ENCODE assay signal across 18 cellular contexts in the genomic region with DNA sequence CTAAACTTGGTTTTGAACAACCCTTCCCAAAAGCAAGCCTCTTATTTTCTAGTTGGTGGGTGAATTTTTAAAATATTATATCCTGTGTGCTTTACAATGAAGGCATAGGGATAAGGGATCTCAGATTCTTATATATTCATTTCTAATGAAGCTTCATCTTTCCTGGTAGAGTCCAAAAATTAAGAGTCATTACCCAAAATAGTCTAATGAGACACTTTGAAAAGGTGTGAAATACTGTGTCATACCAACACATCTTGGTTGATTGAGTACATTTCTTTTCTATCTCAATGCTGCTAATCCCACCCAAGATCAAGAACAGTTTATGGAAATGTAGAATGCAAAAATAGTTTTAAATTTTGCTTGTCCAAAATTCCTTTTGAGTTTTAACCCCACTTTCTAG. TPM values are rescaled to one million over a fixed set of nuclear protein-coding genes. Genes with fewer than 3 reads are reported as not detected.
DNase-seq lines count a peak whose midpoint lies in the region; FAIRE-seq and TF ChIP-seq lines count a peak whose summit lies in the region.
"Had no signal": no experiment of that assay in that cellular context is flagged by ENCODE, and none has a peak within 500 bp of the region (broad histone marks: within the 10 kb centered on the region; RNA-seq: fewer than 3 reads in every experiment).

No MANE protein-coding gene starts in this region.

- H3K27ac ChIP-seq in OCI-LY7 (ENCODE audit: low read depth, low read length, poor library complexity, severe bottlenecking) (no peak overlapping the region), testis (peak overlapping the region; percentile 11 to 57), small intestine (ENCODE audit: low read depth in 1 of 2, low read length in 1 of 2) (no peak overlapping the region)
- H3K27ac ChIP-seq: Peyer's patch had no signal

- H3K36me3 ChIP-seq in OCI-LY7 (ENCODE audit: insufficient read depth, low read length), result peaks cover 68% of the 10 kb centered on the region
- no peaks in the 10 kb centered on the region for H3K36me3 ChIP-seq in testis (ENCODE audit: low read depth, missing control alignments)
- no peaks in the 10 kb centered on the region for H3K36me3 ChIP-seq in small intestine (ENCODE audit: control insufficient read depth in 2 of 2, insufficient read depth in 2 of 2, low read length in 2 of 2)
- H3K36me3 ChIP-seq: Peyer's patch had no signal

- H3K4me3 ChIP-seq in GM12865 (ENCODE audit: low read depth, low read length), result peak overlapping the region; percentile 5; the same call in 1 of the 2 replicates
- H3K4me3 ChIP-seq in OCI-LY7 (ENCODE audit: low read depth, low read length, poor library complexity, severe bottlenecking), result no peak overlapping the region
- H3K4me3 ChIP-seq in testis, result no peak overlapping the region
- H3K4me3 ChIP-seq in small intestine (ENCODE audit: low read depth in 1 of 2, low read length in 2 of 2), result no peak overlapping the region
- H3K4me3 ChIP-seq: Peyer's patch had no signal

- H2AFZ ChIP-seq in OCI-LY7 (ENCODE audit: low read length), result no peak overlapping the region

- no peak for FAIRE-seq in small intestine (lab: Jason Lieb, UNC)
- FAIRE-seq: HTR-8/SVneo had no signal

- H3K36me3 Mint-ChIP-seq in glutamatergic neuron (ENCODE audit: unreplicated experiment), result peaks cover 10% of the 10 kb centered on the region
- H3K36me3 Mint-ChIP-seq: CD8-positive, alpha-beta T cell had no signal

- H3K4me3 Mint-ChIP-seq in glutamatergic neuron (ENCODE audit: unreplicated experiment), result peak overlapping the region; percentile 84
- H3K4me3 Mint-ChIP-seq: CD8-positive, alpha-beta T cell had no signal

- peaks cover 23% of the 10 kb centered on the region for H3K9me3 Mint-ChIP-seq in glutamatergic neuron (ENCODE audit: unreplicated experiment)
- H3K9me3 Mint-ChIP-seq: CD8-positive, alpha-beta T cell had no signal

- H3K27me3 Mint-ChIP-seq in glutamatergic neuron (ENCODE audit: unreplicated experiment), result peaks cover 20% of the 10 kb centered on the region
- H3K27me3 Mint-ChIP-seq: B cell had no signal

- no peak for TF ChIP-seq CTCF in GM12865 (IDR thresholded peaks at IDR 0.05; ENCODE audit: insufficient read depth, low read depth, low read length, missing control alignments)
- no peak for TF ChIP-seq CTCF in OCI-LY7 (conservative IDR thresholded peaks at IDR 0.05; ENCODE audit: low read length)
- TF ChIP-seq CTCF in glutamatergic neuron (IDR thresholded peaks at IDR 0.05; ENCODE audit: partially characterized antibody, unreplicated experiment), result no peak
- no peak for TF ChIP-seq CTCF in testis (IDR thresholded peaks at IDR 0.05)

- no peak for TF ChIP-seq POLR2A in testis (IDR thresholded peaks at IDR 0.05)

- intact Hi-C loops in OCI-LY7 (cut with micrococcal nuclease; ENCODE audit: unreplicated experiment), result no loop called here
- intact Hi-C loops in testis (cut with DNase I; ENCODE audit: low total_unique reads), result no loop called here

- peaks cover 50% of the 10 kb centered on the region for H3K4me1 Mint-ChIP-seq in glutamatergic neuron (ENCODE audit: low read depth, unreplicated experiment)

- H3K27me3 ChIP-seq in testis, result no peaks in the 10 kb centered on the region
- peaks cover 12 to 14% of the 10 kb centered on the region in 2 donors for H3K27me3 ChIP-seq in small intestine (ENCODE audit: control insufficient read depth in 2 of 2, insufficient read depth in 2 of 2, low read length in 2 of 2)

- BruUV-seq in OCI-LY7 (replicated peaks; lab: Mats Ljungman, UMichigan), result no TSS peak

- CTCF ChIA-PET in OCI-LY7 (lab: Charles Lee; ENCODE audit: unreplicated experiment), result interaction anchor here (0.5 kb wide), 1 partner anchor 36 kb away, joined by 3 read pairs; no protein-coding TSS in a partner anchor

- H3K9me3 ChIP-seq in OCI-LY7 (ENCODE audit: low read length) (no peaks in the 10 kb centered on the region), testis (no peaks in the 10 kb centered on the region), small intestine (ENCODE audit: control insufficient read depth, low read depth) (no peaks in the 10 kb centered on the region)
- H3K9me3 ChIP-seq: Peyer's patch had no signal

- H3K9me2 ChIP-seq in OCI-LY7 (ENCODE audit: insufficient read depth, low read length), result no peaks in the 10 kb centered on the region

- H3K79me2 ChIP-seq in OCI-LY7 (ENCODE audit: insufficient read depth, low read depth, low read length), result peaks cover 41% of the 10 kb centered on the region

- H4K20me1 ChIP-seq in OCI-LY7 (ENCODE audit: insufficient read depth, low read length), result no peaks in the 10 kb centered on the region

- peak overlapping the region; percentile 98; the same call in 1 of the 2 replicates for H3K4me2 ChIP-seq in OCI-LY7 (ENCODE audit: low read length)

- DNase-seq in GM12865 (ENCODE audit: low read depth) (no peak), OCI-LY7 (ENCODE audit: low spot score) (no peak), glutamatergic neuron (no peak), testis (no peak), hypothalamus (lab: John Stamatoyannopoulos, UW) (no peak), small intestine (no peak)
- no peak for DNase-seq in activated CD8-positive, alpha-beta memory T cell treated with anti-CD3 and anti-CD28 coated beads, Interleukin-2, amount 50 U/mL, for 4 hours
- no peak for DNase-seq in central memory CD4-positive, alpha-beta T cell
- DNase-seq: ACHN; CD8-positive, alpha-beta T cell; GOT3; NCI-H1694; NCI-H446 treated with DMSO at 0.1 percent for 48 hours; NCI-H774; Peyer's patch; SHP77 had no signal

- H3K4me1 ChIP-seq in OCI-LY7 (ENCODE audit: insufficient read depth, low read length, poor library complexity, severe bottlenecking), result peaks cover 88% of the 10 kb centered on the region
- H3K4me1 ChIP-seq in testis, result peaks cover 17% of the 10 kb centered on the region
- no peaks in the 10 kb centered on the region for H3K4me1 ChIP-seq in small intestine (ENCODE audit: control insufficient read depth in 2 of 2, insufficient read depth in 1 of 2, low read depth in 1 of 2, low read length in 1 of 2)

- POLR2A ChIA-PET in OCI-LY7 (lab: Charles Lee), result interaction anchor here (0.7 to 1.5 kb wide), 10 partner anchors 11 to 1117 kb away, joined by 3 to 6 read pairs (median 4); no protein-coding TSS in a partner anchor

- H3K27ac Mint-ChIP-seq in glutamatergic neuron (ENCODE audit: unreplicated experiment), result peak overlapping the region; percentile 65
- H3K27ac Mint-ChIP-seq: B cell; CD8-positive, alpha-beta T cell had no signal

RNA-seq across cellular contexts. Expression of a gene that starts 7.4 kb away (rescaled TPM):
- total RNA-seq in OCI-LY7 (2014; rRNA removed; shearing (Covaris generic)), result 20.3 and 26.3 TPM in 2 replicates
- total RNA-seq in OCI-LY7 (2022) (43.1 and 47.1 TPM in 2 replicates), glutamatergic neuron (ENCODE audit: unreplicated experiment) (412 TPM), testis (10 to 100 TPM; 18.8 to 23.5 TPM)
- polyA plus RNA-seq in testis (ENCODE audit: insufficient read depth, low read depth, low replicate concordance) (9.9 TPM), small intestine (1 to 10 TPM in 1 of 3 donors, under 1 TPM in 1, not detected in 1; 0.54 to 6.2 TPM)

Comparison
In these comparisons a context has a peak if more than half of its experiments do, and no peak if none do; other contexts are left out.
1. H3K27ac ChIP-seq: peak in testis (2 of 2); none in OCI-LY7 (single experiment) and small intestine (0 of 2).